In genomic region chr5:142748568-142749249, GRCh38 we compare ENCODE assay signal across 8 cellular contexts. TPM values are rescaled to one million over a fixed set of nuclear protein-coding genes. Genes with fewer than 3 reads are reported as not detected.
DNase-seq lines count a peak whose midpoint lies in the region; ATAC-seq, FAIRE-seq and TF ChIP-seq lines count a peak whose summit lies in the region.

No MANE protein-coding gene starts in this region.

- H3K9me3 ChIP-seq in spleen, result no peaks in the 10 kb centered on the region

- H3K4me3 ChIP-seq in fibroblast of mammary gland (ENCODE audit: control insufficient read depth, low read depth, low read length) (no peak overlapping the region), spleen (no peak overlapping the region)

- WGBS in spleen, 5 donors, result 83 to 95% (median 85%) methylated on average over 2 of the region's 2 CpGs

- peak; percentile 76 for FAIRE-seq in GM12891 (lab: Jason Lieb, UNC)

- H3K27me3 ChIP-seq in spleen (replicated peaks in 1 of 7), result no peaks in the 10 kb centered on the region

- no peak overlapping the region for H3K27ac ChIP-seq in spleen

- no peaks in the 10 kb centered on the region for H3K36me3 ChIP-seq in spleen

- TF ChIP-seq CTCF in fibroblast of mammary gland (conservative IDR thresholded peaks at IDR 0.05; ENCODE audit: control insufficient read depth, insufficient read depth, low read depth, low read length), result peak; percentile 39
- TF ChIP-seq CTCF in spleen (IDR thresholded peaks at IDR 0.05 in 8 of 11, conservative IDR thresholded peaks at IDR 0.05 in 3 of 11), result peak; percentile 39 to 78 (median 72)

- intact Hi-C loops in spleen (cut with DNase I; ENCODE audit: low total_unique reads), result no loop called here

- no peak for ATAC-seq in GM18873 (IDR thresholded peaks at IDR 0.05; ENCODE audit: low FRiP score, unreplicated experiment)

- H3K4me1 ChIP-seq in spleen, result peaks cover 0 to 14% (median 2%) of the 10 kb centered on the region in 6 donors

- DNase-seq in GM12891 (ENCODE audit: insufficient read length, low spot score), result no peak
- DNase-seq in NCI-H1092 (lab: John Stamatoyannopoulos, UW), result peak; percentile 16
- peak; percentile 63 for DNase-seq in activated CD8-positive, alpha-beta memory T cell treated with anti-CD3 and anti-CD28 coated beads, Interleukin-2, amount 50 U/mL, for 48 hours
- DNase-seq in fibroblast of mammary gland (ENCODE audit: low read depth), result peak; percentile 23
- peak; percentile 86 for DNase-seq in spleen
- DNase-seq in NCI-H510A (lab: John Stamatoyannopoulos, UW), result no peak
- DNase-seq in DMS79 (lab: John Stamatoyannopoulos, UW), result no peak

- TF ChIP-seq POLR2A in GM12891 (IDR thresholded peaks at IDR 0.05; ENCODE audit: low read depth, low read length) (no peak), spleen (IDR thresholded peaks at IDR 0.05) (no peak)

TF ChIP-seq in GM12891, 5 proteins besides CTCF, POLR2A, EP300 and RAD21:
- TF ChIP-seq PAX5 (IDR thresholded peaks at IDR 0.05; ENCODE audit: insufficient read depth, low read length, severe bottlenecking), result no peak
- no peak for TF ChIP-seq POLR2AphosphoS5 (IDR thresholded peaks at IDR 0.05; ENCODE audit: low read depth, low read length)
- no peak for TF ChIP-seq TAF1 (IDR thresholded peaks at IDR 0.05; ENCODE audit: low read depth, low read length)
- no peak for TF ChIP-seq SPI1 (IDR thresholded peaks at IDR 0.05; ENCODE audit: low read depth, low read length)
- no peak for TF ChIP-seq POU2F2 (IDR thresholded peaks at IDR 0.05; ENCODE audit: low read depth, low read length)

RNA-seq across cellular contexts. Expression of gene ARHGAP26, which starts 21.5 kb away (rescaled TPM):
- polyA plus RNA-seq in GM12891 (2012; ENCODE audit: low read depth, missing spikeins), result 9.8 TPM
- 100 to 1,000 TPM in 1 of 7 donors, 10 to 100 TPM in 6; 33.6 to 148 (median 65.9) TPM for total RNA-seq in spleen
- 1 to 10 TPM; 4.2 to 5.9 (median 4.2) TPM for polyA plus RNA-seq in spleen

Comparison
In these comparisons a context has a peak if more than half of its experiments do, and no peak if none do; other contexts are left out.
1. DNase-seq: peak in NCI-H1092 (single experiment), activated CD8-positive, alpha-beta memory T cell treated with anti-CD3 and anti-CD28 coated beads, Interleukin-2, amount 50 U/mL, for 48 hours (single experiment), fibroblast of mammary gland (single experiment) and spleen (single experiment); none in GM12891 (single experiment), NCI-H510A (single experiment) and DMS79 (single experiment).